In the genomic region with DNA sequence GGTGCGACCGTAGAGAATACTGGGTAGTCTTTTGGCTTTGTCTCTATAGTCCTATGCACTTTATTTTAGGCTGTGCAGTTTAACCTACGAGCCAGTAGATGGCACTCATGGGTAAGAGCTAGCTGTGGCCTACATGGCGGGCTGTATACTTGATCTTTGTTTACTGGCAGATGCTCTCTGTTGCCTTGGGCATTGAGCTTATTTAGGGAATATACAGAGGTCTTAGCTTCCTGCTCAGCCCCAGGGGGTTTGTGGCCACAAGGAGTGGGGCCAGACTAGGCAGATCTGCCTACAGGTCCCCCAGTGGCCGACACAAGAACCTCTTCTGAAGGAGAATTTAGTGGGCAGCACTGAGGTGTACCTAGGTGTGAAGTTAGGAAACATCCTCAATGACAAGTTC, we compare ENCODE assay signal across 9 cellular contexts.
DNase-seq lines count a peak whose midpoint lies in the region; ATAC-seq and TF ChIP-seq lines count a peak whose summit lies in the region.
"Had no signal": no experiment of that assay in that cellular context is flagged by ENCODE, and none has a peak within 500 bp of the region (broad histone marks: within the 10 kb centered on the region; RNA-seq: fewer than 3 reads in every experiment).

No MANE protein-coding gene starts in this region.

- H3K36me3 Mint-ChIP-seq in CD14-positive monocyte, result no peaks in the 10 kb centered on the region

- peaks cover 2% of the 10 kb centered on the region for H3K4me1 Mint-ChIP-seq in CD14-positive monocyte

- no peak overlapping the region for H3K27ac Mint-ChIP-seq in CD14-positive monocyte

- DNase-seq in CD14-positive monocyte (ENCODE audit: low spot score) (no peak), NCI-H1105 (lab: John Stamatoyannopoulos, UW) (peak; percentile 13), UCSD-AML1 (lab: John Stamatoyannopoulos, UW; ENCODE audit: unreplicated experiment) (peak; percentile 21), foreskin fibroblast (peak; percentile 3 to 34), posterior vena cava (ENCODE audit: low spot score) (no peak)

- no peak overlapping the region for H3K4me3 Mint-ChIP-seq in CD14-positive monocyte

- no peaks in the 10 kb centered on the region for H3K4me1 ChIP-seq in parathyroid adenoma
- H3K4me1 ChIP-seq: SJSA1 had no signal

- no peaks in the 10 kb centered on the region for H3K36me3 ChIP-seq in parathyroid adenoma (ENCODE audit: control insufficient read depth, insufficient read depth, low read length)
- H3K36me3 ChIP-seq: SJSA1 had no signal

- TF ChIP-seq CTCF in CD14-positive monocyte (IDR thresholded peaks at IDR 0.05), result peak; percentile 54
- peak; percentile 81 for TF ChIP-seq CTCF in foreskin fibroblast (IDR thresholded peaks at IDR 0.05; ENCODE audit: low read depth, low read length)
- peak; percentile 34 for TF ChIP-seq CTCF in parathyroid adenoma (IDR thresholded peaks at IDR 0.05)

- H3K27ac ChIP-seq in parathyroid adenoma, result no peak overlapping the region
- H3K27ac ChIP-seq: SJSA1 had no signal

- peaks cover 0 to 4% (median 1%) of the 10 kb centered on the region in 3 donors for H3K27me3 Mint-ChIP-seq in CD14-positive monocyte (ENCODE audit: low read depth in 3 of 3)

- intact Hi-C loops in CD14-positive monocyte (cut with micrococcal nuclease), result no loop called here
- intact Hi-C loops in posterior vena cava (cut with DNase I), result loop anchor here in 1 of 2 donors (10.0 kb wide), 1 partner anchor 175 kb away; no protein-coding TSS in a partner anchor

- no peaks in the 10 kb centered on the region for H3K27me3 ChIP-seq in parathyroid adenoma (ENCODE audit: control insufficient read depth, insufficient read depth, low read length)
- H3K27me3 ChIP-seq: SJSA1 had no signal

- ATAC-seq in GM18861 (IDR thresholded peaks at IDR 0.05; ENCODE audit: unreplicated experiment), result peak; percentile 100
- ATAC-seq in HG02884 (IDR thresholded peaks at IDR 0.05; ENCODE audit: unreplicated experiment), result peak; percentile 100

- H3K9me3 ChIP-seq in parathyroid adenoma (ENCODE audit: control insufficient read depth, low read length), result no peaks in the 10 kb centered on the region
- H3K9me3 ChIP-seq: SJSA1 had no signal

- H3K4me2 ChIP-seq in parathyroid adenoma (ENCODE audit: low read length), result no peak overlapping the region

- no peak overlapping the region for H3K9ac ChIP-seq in parathyroid adenoma

- no peaks in the 10 kb centered on the region for H3K79me2 ChIP-seq in parathyroid adenoma

- H3K4me3 ChIP-seq in foreskin fibroblast (ENCODE audit: low read depth in 1 of 2, low read length in 2 of 2) (no peak overlapping the region), parathyroid adenoma (ENCODE audit: low read depth, low read length) (no peak overlapping the region)
- H3K4me3 ChIP-seq: SJSA1 had no signal

- no peaks in the 10 kb centered on the region for H3K9me3 Mint-ChIP-seq in CD14-positive monocyte

- peak overlapping the region; percentile 45 for H2AFZ ChIP-seq in parathyroid adenoma

Comparison
In these comparisons a context has a peak if more than half of its experiments do, and no peak if none do; other contexts are left out.
1. DNase-seq: peak in NCI-H1105 (single experiment), UCSD-AML1 (single experiment) and foreskin fibroblast (2 of 2); none in CD14-positive monocyte (single experiment) and posterior vena cava (single experiment).
2. Peak in every context shown above with its lines, with median percentiles within 50 percentile points of each other: CTCF ChIP-seq.